ENCODE assay signal across 16 cellular contexts in the genomic region with DNA sequence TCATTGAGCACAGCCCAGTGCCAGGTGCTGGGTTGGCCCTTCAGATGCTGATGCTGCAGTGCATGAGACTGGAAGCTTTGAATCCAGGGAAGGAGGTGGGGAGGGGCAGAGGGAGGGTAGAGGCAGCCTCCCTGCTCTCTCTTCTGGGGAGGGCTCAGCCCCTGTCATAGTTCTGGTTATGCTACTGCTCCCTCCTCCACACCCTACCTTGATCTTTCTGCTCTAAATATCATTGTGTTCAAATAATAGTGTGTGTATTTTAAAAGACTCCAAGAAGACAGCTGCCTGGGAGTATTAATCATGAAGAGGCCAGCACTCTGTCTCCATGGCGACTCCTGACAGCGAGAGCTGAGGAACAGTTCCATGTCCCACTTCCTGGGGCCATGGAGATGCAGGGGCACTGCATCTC.
DNase-seq lines count a peak whose midpoint lies in the region; ATAC-seq and TF ChIP-seq lines count a peak whose summit lies in the region.
"Had no signal": no experiment of that assay in that cellular context is flagged by ENCODE, and none has a peak within 500 bp of the region (broad histone marks: within the 10 kb centered on the region; RNA-seq: fewer than 3 reads in every experiment).

No MANE protein-coding gene starts in this region.

- peak; percentile 44 for DNase-seq in DMS153 (lab: John Stamatoyannopoulos, UW)
- no peak for DNase-seq in HEK293T (ENCODE audit: extremely low spot score)
- peak; percentile 15 for DNase-seq in NCI-H748 treated with DMSO at 0.1 percent for 48 hours (lab: John Stamatoyannopoulos, UW)
- peak; percentile 36 for DNase-seq in hepatic stellate cell (ENCODE audit: low spot score)
- no peak for DNase-seq in central memory CD4-positive, alpha-beta T cell
- no peak for DNase-seq in globus pallidus (ENCODE audit: low spot score)
- no peak for DNase-seq in substantia nigra (lab: John Stamatoyannopoulos, UW)
- DNase-seq: activated CD8-positive, alpha-beta T cell treated with anti-CD3 and anti-CD28 coated beads for 36 hours; GOT3; sigmoid colon; stimulated activated CD4-positive, alpha-beta T cell treated with anti-CD3 and anti-CD28 coated beads, Interleukin-4, amount 100 ng/mL, for 24 hours; SW 1271; thyroid gland had no signal

- ATAC-seq in HG03520 (IDR thresholded peaks at IDR 0.05; ENCODE audit: unreplicated experiment), result no peak
- ATAC-seq: activated CD8-positive, alpha-beta T cell treated with anti-CD3 and anti-CD28 coated beads for 36 hours had no signal

- no peak overlapping the region for H3K27ac ChIP-seq in substantia nigra (ENCODE audit: low read depth, low read length, poor library complexity, severe bottlenecking)
- H3K27ac ChIP-seq: coronary artery, epithelial cell of prostate, sigmoid colon, thyroid gland had no signal

- CTCF ChIA-PET in HEK293T (lab: Yijun Ruan, JAX), result no interaction called here

- POLR2A ChIA-PET in HEK293T (lab: Yijun Ruan, JAX), result no interaction called here

TF ChIP-seq in HEK293T, 16 proteins besides CTCF, POLR2A, EP300 and RAD21:
- TF ChIP-seq HDGF (IDR thresholded peaks at IDR 0.05; ENCODE audit: borderline replicate concordance) (no peak), FOXA1 (IDR thresholded peaks at IDR 0.05) (no peak)
- TF ChIP-seq, protein P1, sequence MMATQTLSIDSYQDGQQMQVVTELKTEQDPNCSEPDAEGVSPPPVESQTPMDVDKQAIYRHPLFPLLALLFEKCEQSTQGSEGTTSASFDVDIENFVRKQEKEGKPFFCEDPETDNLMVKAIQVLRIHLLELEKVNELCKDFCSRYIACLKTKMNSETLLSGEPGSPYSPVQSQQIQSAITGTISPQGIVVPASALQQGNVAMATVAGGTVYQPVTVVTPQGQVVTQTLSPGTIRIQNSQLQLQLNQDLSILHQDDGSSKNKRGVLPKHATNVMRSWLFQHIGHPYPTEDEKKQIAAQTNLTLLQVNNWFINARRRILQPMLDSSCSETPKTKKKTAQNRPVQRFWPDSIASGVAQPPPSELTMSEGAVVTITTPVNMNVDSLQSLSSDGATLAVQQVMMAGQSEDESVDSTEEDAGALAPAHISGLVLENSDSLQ (IDR thresholded peaks at IDR 0.05), result peak; percentile 54

Comparison
In these comparisons a context has a peak if more than half of its experiments do, and no peak if none do; other contexts are left out.
1. DNase-seq: peak in DMS153 (single experiment), NCI-H748 treated with DMSO at 0.1 percent for 48 hours (single experiment) and hepatic stellate cell (single experiment); none in HEK293T (single experiment), central memory CD4-positive, alpha-beta T cell (single experiment), globus pallidus (single experiment) and substantia nigra (0 of 49).